ENCODE assay signal across 8 cellular contexts in the genomic region with DNA sequence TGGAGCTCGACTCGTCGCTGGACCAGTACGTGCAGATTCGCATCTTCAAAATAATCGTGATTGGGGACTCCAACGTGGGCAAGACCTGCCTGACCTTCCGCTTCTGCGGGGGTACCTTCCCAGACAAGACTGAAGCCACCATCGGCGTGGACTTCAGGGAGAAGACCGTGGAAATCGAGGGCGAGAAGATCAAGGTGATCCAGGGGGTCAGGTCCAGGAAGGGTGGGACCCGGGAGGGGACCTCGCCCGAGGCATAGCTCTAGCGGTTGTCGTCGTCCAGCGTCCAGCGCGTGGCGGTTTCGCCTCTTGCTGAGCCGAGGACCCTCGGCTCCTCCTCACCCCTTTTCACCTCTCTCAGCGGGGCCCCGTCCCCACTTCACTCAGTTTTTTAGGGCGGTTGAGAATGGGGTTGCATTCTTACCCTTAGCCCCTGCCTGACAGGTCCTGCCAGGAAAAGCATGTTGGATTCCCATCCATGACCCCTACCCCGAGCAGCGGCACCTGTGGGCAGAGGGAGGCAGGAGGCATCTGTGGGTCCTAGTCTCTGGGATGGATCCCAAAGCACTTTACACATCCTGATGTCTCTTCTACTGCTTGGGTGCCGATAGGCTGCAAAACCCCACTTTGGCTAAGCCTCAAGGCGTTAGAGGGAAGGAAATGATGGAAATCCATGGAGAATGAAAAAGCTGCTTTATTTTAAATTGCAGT. TPM values are rescaled to one million over a fixed set of nuclear protein-coding genes. Genes with fewer than 3 reads are reported as not detected.
A peak's percentile ranks its signal among the peaks of the same experiment; 100 is the strongest.
DNase-seq lines count a peak whose midpoint lies in the region; ATAC-seq, FAIRE-seq and TF ChIP-seq lines count a peak whose summit lies in the region.

No MANE protein-coding gene starts in this region.

- H3K4me1 Mint-ChIP-seq in natural killer cell = peaks cover 25 to 41% of the 10 kb centered on the region in 2 donors

- peak overlapping the region; percentile 90 to 95 for H3K27ac Mint-ChIP-seq in natural killer cell

- peak overlapping the region; percentile 88 for H3K4me3 Mint-ChIP-seq in natural killer cell

- intact Hi-C loops in colonic mucosa (cut with DNase I) (no loop called here), natural killer cell (cut with micrococcal nuclease) (loop anchor here (5.0 kb wide), 1 partner anchor 90 kb away; no protein-coding TSS in a partner anchor)

- H3K9me3 Mint-ChIP-seq in natural killer cell = no peaks in the 10 kb centered on the region

- TF ChIP-seq CTCF in BE2C (IDR thresholded peaks at IDR 0.05; ENCODE audit: low read depth, low read length) = peak; percentile 13; the same call in 1 of the 2 replicates
- no peak for TF ChIP-seq CTCF in colonic mucosa (IDR thresholded peaks at IDR 0.05)
- TF ChIP-seq CTCF in natural killer cell (IDR thresholded peaks at IDR 0.05) = no peak

- H3K36me3 ChIP-seq in BE2C (peaks cover 4% of the 10 kb centered on the region), colonic mucosa (no peaks in the 10 kb centered on the region)

- no peak overlapping the region for H3K27ac ChIP-seq in colonic mucosa

- no peaks in the 10 kb centered on the region for H3K36me3 Mint-ChIP-seq in natural killer cell

- no peak for ATAC-seq in natural killer cell
- ATAC-seq in HG02759 (IDR thresholded peaks at IDR 0.05; ENCODE audit: unreplicated experiment) = no peak

- no peaks in the 10 kb centered on the region for H3K9me3 ChIP-seq in BE2C
- H3K9me3 ChIP-seq in colonic mucosa = no peaks in the 10 kb centered on the region

- H3K4me1 ChIP-seq in BE2C (peaks cover 3% of the 10 kb centered on the region), colonic mucosa (no peaks in the 10 kb centered on the region)

- H3K27me3 ChIP-seq in BE2C = no peaks in the 10 kb centered on the region
- no peaks in the 10 kb centered on the region for H3K27me3 ChIP-seq in colonic mucosa

- DNase-seq in BE2C = peak; percentile 13
- no peak for DNase-seq in Jurkat, Clone E6-1 (ENCODE audit: low read depth, low spot score)
- DNase-seq in colonic mucosa = no peak
- DNase-seq in natural killer cell = no peak
- no peak for DNase-seq in amniotic stem cell (lab: John Stamatoyannopoulos, UW)
- DNase-seq in urothelium cell line (ENCODE audit: low spot score) = no peak
- no peak for DNase-seq in effector CD8-positive, alpha-beta T cell (lab: John Stamatoyannopoulos, UW)

- H3K4me3 ChIP-seq in BE2C (ENCODE audit: low read depth, low read length) (peak overlapping the region; percentile 82), colonic mucosa (peak overlapping the region; percentile 37)
- H3K4me3 ChIP-seq in Jurkat, Clone E6-1 (ENCODE audit: low read length) = peak overlapping the region; percentile 64

- H3K27me3 Mint-ChIP-seq in natural killer cell (ENCODE audit: low read depth in 2 of 2) = no peaks in the 10 kb centered on the region

- peak overlapping the region in 1 of 2 donors; percentile 56 for H3K9ac ChIP-seq in colonic mucosa (ENCODE audit: low read depth in 2 of 2, low read length in 2 of 2)

- FAIRE-seq in urothelium cell line (lab: Jason Lieb, UNC) = no peak

RNA-seq across cellular contexts. Expression of gene RAB33A, which starts 0.5 kb away (rescaled TPM):
- 119 TPM for polyA plus RNA-seq in BE2C (2012; ENCODE audit: insufficient read depth, insufficient read length, low read depth)
- polyA plus RNA-seq in Jurkat, Clone E6-1 (2012; ENCODE audit: insufficient read depth, insufficient read length) = 32.8 TPM
- total RNA-seq in colonic mucosa = under 1 TPM in 1 of 2 donors, not detected in 1; 0.50 TPM
- 1 to 10 TPM; 3.2 to 4.4 (median 4.4) TPM for total RNA-seq in natural killer cell

RNA-seq across cellular contexts. Expression of gene AIFM1, which starts 6.6 kb away (rescaled TPM):
- 54.3 TPM for polyA plus RNA-seq in BE2C (2012; ENCODE audit: insufficient read depth, insufficient read length, low read depth)
- polyA plus RNA-seq in Jurkat, Clone E6-1 (2012; ENCODE audit: insufficient read depth, insufficient read length) = 99.5 TPM
- total RNA-seq in colonic mucosa = 10 to 100 TPM; 85.2 to 89.0 TPM
- total RNA-seq in natural killer cell = 10 to 100 TPM; 16.2 to 21.1 (median 17.0) TPM
